Comparison of ENCODE assay signal across 1 cellular context in the genomic region with DNA sequence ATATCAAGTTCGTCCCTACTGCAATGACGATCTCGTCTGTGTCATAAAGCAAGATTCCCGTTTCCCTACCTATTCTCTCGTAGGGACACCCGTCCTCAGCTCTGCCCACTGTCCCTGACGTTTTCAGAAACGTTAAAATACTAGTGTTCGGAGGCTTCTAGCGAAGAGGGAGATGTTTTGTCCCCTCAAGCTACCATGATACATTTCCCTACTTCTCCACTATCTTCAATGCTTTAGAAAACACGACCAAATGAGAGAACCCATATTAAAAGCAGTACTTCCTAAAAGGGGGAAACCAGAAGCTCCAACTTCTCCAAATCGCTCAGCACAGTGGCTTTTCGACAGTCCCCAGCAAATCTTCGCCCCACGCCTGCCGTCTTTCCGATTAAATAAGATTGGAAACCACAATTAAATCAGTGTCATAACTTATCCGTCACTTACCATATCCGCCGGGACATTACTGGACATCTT.
TF ChIP-seq lines count a peak whose summit lies in the region.

No MANE protein-coding gene starts in this region.

TF ChIP-seq in HCT116, 20 proteins besides CTCF, POLR2A, EP300 and RAD21:
- TF ChIP-seq, protein P1, sequence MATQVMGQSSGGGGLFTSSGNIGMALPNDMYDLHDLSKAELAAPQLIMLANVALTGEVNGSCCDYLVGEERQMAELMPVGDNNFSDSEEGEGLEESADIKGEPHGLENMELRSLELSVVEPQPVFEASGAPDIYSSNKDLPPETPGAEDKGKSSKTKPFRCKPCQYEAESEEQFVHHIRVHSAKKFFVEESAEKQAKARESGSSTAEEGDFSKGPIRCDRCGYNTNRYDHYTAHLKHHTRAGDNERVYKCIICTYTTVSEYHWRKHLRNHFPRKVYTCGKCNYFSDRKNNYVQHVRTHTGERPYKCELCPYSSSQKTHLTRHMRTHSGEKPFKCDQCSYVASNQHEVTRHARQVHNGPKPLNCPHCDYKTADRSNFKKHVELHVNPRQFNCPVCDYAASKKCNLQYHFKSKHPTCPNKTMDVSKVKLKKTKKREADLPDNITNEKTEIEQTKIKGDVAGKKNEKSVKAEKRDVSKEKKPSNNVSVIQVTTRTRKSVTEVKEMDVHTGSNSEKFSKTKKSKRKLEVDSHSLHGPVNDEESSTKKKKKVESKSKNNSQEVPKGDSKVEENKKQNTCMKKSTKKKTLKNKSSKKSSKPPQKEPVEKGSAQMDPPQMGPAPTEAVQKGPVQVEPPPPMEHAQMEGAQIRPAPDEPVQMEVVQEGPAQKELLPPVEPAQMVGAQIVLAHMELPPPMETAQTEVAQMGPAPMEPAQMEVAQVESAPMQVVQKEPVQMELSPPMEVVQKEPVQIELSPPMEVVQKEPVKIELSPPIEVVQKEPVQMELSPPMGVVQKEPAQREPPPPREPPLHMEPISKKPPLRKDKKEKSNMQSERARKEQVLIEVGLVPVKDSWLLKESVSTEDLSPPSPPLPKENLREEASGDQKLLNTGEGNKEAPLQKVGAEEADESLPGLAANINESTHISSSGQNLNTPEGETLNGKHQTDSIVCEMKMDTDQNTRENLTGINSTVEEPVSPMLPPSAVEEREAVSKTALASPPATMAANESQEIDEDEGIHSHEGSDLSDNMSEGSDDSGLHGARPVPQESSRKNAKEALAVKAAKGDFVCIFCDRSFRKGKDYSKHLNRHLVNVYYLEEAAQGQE (IDR thresholded peaks at IDR 0.05; ENCODE audit: low read depth), result no peak
- TF ChIP-seq TCF7L2 (IDR thresholded peaks at IDR 0.05; ENCODE audit: borderline replicate concordance, extremely low read depth, insufficient read depth, insufficient read length) (no peak), YY1 (IDR thresholded peaks at IDR 0.05; ENCODE audit: extremely low read depth, insufficient replicate concordance, low read depth, low read length) (no peak), ELF1 (IDR thresholded peaks at IDR 0.05; ENCODE audit: borderline replicate concordance, low read depth) (no peak)
